ENCODE assay signal across 2 cellular contexts in genomic region chr7:29890251-29890650, GRCh38.
A peak's percentile ranks its signal among the peaks of the same experiment; 100 is the strongest.
TF ChIP-seq lines count a peak whose summit lies in the region.

No MANE protein-coding gene starts in this region.

TF ChIP-seq in SK-N-SH, 30 proteins besides CTCF, POLR2A, EP300 and RAD21 (continued from another document):
- TF ChIP-seq GATA2 (CRISPR knock-in tag; IDR thresholded peaks at IDR 0.05) = peak; percentile 52; the same call in 1 of the 2 replicates

TF ChIP-seq in SK-N-SH treated with all-trans-retinoic acid at 6 μM for 48 hours, 23 proteins besides CTCF, POLR2A, EP300 and RAD21 (continued from another document):
- TF ChIP-seq TSHZ2 (CRISPR knock-in tag; IDR thresholded peaks at IDR 0.05) = no peak
- no peak for TF ChIP-seq PPARA (CRISPR knock-in tag; IDR thresholded peaks at IDR 0.05; ENCODE audit: borderline replicate concordance)
- no peak for TF ChIP-seq ZC3H10 (CRISPR knock-in tag; IDR thresholded peaks at IDR 0.05)
- no peak for TF ChIP-seq POU6F1 (CRISPR knock-in tag; IDR thresholded peaks at IDR 0.05; ENCODE audit: borderline replicate concordance, low read depth)
- no peak for TF ChIP-seq PATZ1 (CRISPR knock-in tag; IDR thresholded peaks at IDR 0.05; ENCODE audit: borderline replicate concordance)
- no peak for TF ChIP-seq RARB (CRISPR knock-in tag; IDR thresholded peaks at IDR 0.05)
- TF ChIP-seq CSRNP3 (CRISPR knock-in tag; IDR thresholded peaks at IDR 0.05) = no peak
- TF ChIP-seq TCF4 (CRISPR knock-in tag; IDR thresholded peaks at IDR 0.05; ENCODE audit: borderline replicate concordance) = no peak
- TF ChIP-seq BACH2 (CRISPR knock-in tag; IDR thresholded peaks at IDR 0.05; ENCODE audit: borderline replicate concordance) = no peak
- no peak for TF ChIP-seq TOX (CRISPR knock-in tag; IDR thresholded peaks at IDR 0.05; ENCODE audit: borderline replicate concordance)
- no peak for TF ChIP-seq ZNF565 (CRISPR knock-in tag; conservative IDR thresholded peaks at IDR 0.05; ENCODE audit: low read depth)
